In genomic region chr12:47767197-47767724, GRCh38 we compare ENCODE assay signal across 7 cellular contexts. TPM values are rescaled to one million over a fixed set of nuclear protein-coding genes. Genes with fewer than 3 reads are reported as not detected.
A peak's percentile ranks its signal among the peaks of the same experiment; 100 is the strongest.
DNase-seq lines count a peak whose midpoint lies in the region; ATAC-seq, FAIRE-seq and TF ChIP-seq lines count a peak whose summit lies in the region.

No MANE protein-coding gene starts in this region.

- no peak for DNase-seq in GM12891 (ENCODE audit: insufficient read length, low spot score)
- peak; percentile 56 for DNase-seq in LoVo (ENCODE audit: low spot score)
- DNase-seq in UCSD-AML1 (lab: John Stamatoyannopoulos, UW; ENCODE audit: unreplicated experiment) = peak; percentile 55
- peak; percentile 82 for DNase-seq in MCF 10A (ENCODE audit: unreplicated experiment)
- peak; percentile 47 for DNase-seq in lower lobe of right lung
- peak; percentile 30 to 46 for DNase-seq in stimulated activated CD8-positive, alpha-beta memory T cell treated with anti-CD3 and anti-CD28 coated beads, Interleukin-7, amount 100 ng/mL, for 1 hour (ENCODE audit: low read depth in 2 of 2)

- CTCF ChIA-PET in MCF 10A (lab: Yijun Ruan, JAX) = interaction anchor here (0.6 to 38.2 kb wide), 17 partner anchors 10 to 386 kb away, joined by 3 to 843 read pairs (median 6); partner anchors contain the start of gene RAPGEF3

- no TSS peak for BruUV-seq in MCF 10A (replicated peaks; lab: Mats Ljungman, UMichigan)

- TF ChIP-seq CTCF in MCF 10A (IDR thresholded peaks at IDR 0.05; ENCODE audit: unreplicated experiment) (peak; percentile 47), lower lobe of right lung (IDR thresholded peaks at IDR 0.05) (peak; percentile 70)

- POLR2A ChIA-PET in MCF 10A (lab: Yijun Ruan, JAX) = interaction anchor here (0.7 to 5.8 kb wide), 4 partner anchors 10 to 53 kb away, joined by 3 to 38 read pairs (median 16); partner anchors contain the start of gene HDAC7

- no peaks in the 10 kb centered on the region for H3K36me3 ChIP-seq in lower lobe of right lung

- intact Hi-C loops in MCF 10A (cut with micrococcal nuclease) (loop anchor here (1.0 kb wide), 2 partner anchors 25 to 52 kb away; no protein-coding TSS in a partner anchor), lower lobe of right lung (cut with DNase I) (no loop called here)

- TF ChIP-seq POLR2A in GM12891 (IDR thresholded peaks at IDR 0.05; ENCODE audit: low read depth, low read length) = no peak

- H3K27ac ChIP-seq in lower lobe of right lung = no peak overlapping the region

- peaks cover 23% of the 10 kb centered on the region for H3K4me1 ChIP-seq in lower lobe of right lung

- H3K4me1 Mint-ChIP-seq in MCF 10A (ENCODE audit: insufficient read depth, unreplicated experiment) = peaks cover 23% of the 10 kb centered on the region

- no peaks in the 10 kb centered on the region for H3K36me3 Mint-ChIP-seq in MCF 10A (ENCODE audit: insufficient read depth, unreplicated experiment)

- peak; percentile 81 for FAIRE-seq in GM12891 (lab: Jason Lieb, UNC)

- H3K27me3 Mint-ChIP-seq in MCF 10A (ENCODE audit: insufficient read depth, unreplicated experiment) = no peaks in the 10 kb centered on the region

- peak; percentile 58 to 60 for ATAC-seq in lower lobe of right lung
- no peak for ATAC-seq in HG03457 (IDR thresholded peaks at IDR 0.05; ENCODE audit: unreplicated experiment)

- H3K9me3 ChIP-seq in lower lobe of right lung = no peaks in the 10 kb centered on the region

- H3K4me3 ChIP-seq in lower lobe of right lung = no peak overlapping the region

- H3K27ac Mint-ChIP-seq in MCF 10A (ENCODE audit: low read depth, unreplicated experiment) = peak overlapping the region; percentile 57

- H3K27me3 ChIP-seq in lower lobe of right lung (ENCODE audit: low read depth) = no peaks in the 10 kb centered on the region

- no peaks in the 10 kb centered on the region for H3K9me3 Mint-ChIP-seq in MCF 10A (ENCODE audit: unreplicated experiment)

- no peak overlapping the region for H3K4me3 Mint-ChIP-seq in MCF 10A (ENCODE audit: unreplicated experiment)

TF ChIP-seq in GM12891, 5 proteins besides CTCF, POLR2A, EP300 and RAD21:
- no peak for TF ChIP-seq TAF1 (IDR thresholded peaks at IDR 0.05; ENCODE audit: low read depth, low read length)
- TF ChIP-seq SPI1 (IDR thresholded peaks at IDR 0.05; ENCODE audit: low read depth, low read length) = no peak
- no peak for TF ChIP-seq POLR2AphosphoS5 (IDR thresholded peaks at IDR 0.05; ENCODE audit: low read depth, low read length)
- TF ChIP-seq POU2F2 (IDR thresholded peaks at IDR 0.05; ENCODE audit: low read depth, low read length) = no peak
- TF ChIP-seq PAX5 (IDR thresholded peaks at IDR 0.05; ENCODE audit: insufficient read depth, low read length, severe bottlenecking) = no peak

RNA-seq across cellular contexts. Expression of gene SLC48A1, which starts 5.8 kb away (rescaled TPM):
- 1.0 TPM for polyA plus RNA-seq in GM12891 (2012; ENCODE audit: low read depth, missing spikeins)
- total RNA-seq in MCF 10A (2022) (19.4 and 20.2 TPM in 2 replicates), lower lobe of right lung (39.9 TPM)

RNA-seq across cellular contexts. Expression of gene RAPGEF3, which starts 8.6 kb away (rescaled TPM):
- polyA plus RNA-seq in GM12891 (2012; ENCODE audit: low read depth, missing spikeins) = 0.47 TPM
- total RNA-seq in MCF 10A (2022) = 1.4 and 3.4 TPM in 2 replicates
- 44.5 TPM for total RNA-seq in lower lobe of right lung

RNA-seq across cellular contexts. Expression of gene ENDOU, which starts 42.0 kb away (rescaled TPM):
- 0.12 TPM for polyA plus RNA-seq in GM12891 (2012; ENCODE audit: low read depth, missing spikeins)
- total RNA-seq in MCF 10A (2022) (not detected in 2 replicates), lower lobe of right lung (not detected)

RNA-seq across cellular contexts. Expression of gene HDAC7, which starts 52.4 kb away (rescaled TPM):
- 25.5 TPM for polyA plus RNA-seq in GM12891 (2012; ENCODE audit: low read depth, missing spikeins)
- total RNA-seq in MCF 10A (2022) = 65.0 and 80.1 TPM in 2 replicates
- 104 TPM for total RNA-seq in lower lobe of right lung

Comparison
In these comparisons a context has a peak if more than half of its experiments do, and no peak if none do; other contexts are left out.
1. RNA of gene RAPGEF3, which starts 8.6 kb away (total RNA-seq): 44.5 TPM in lower lobe of right lung (single experiment); 1.4 to 3.4 TPM in MCF 10A; every median in the first group is over 10 times any median in the second.